ENCODE assay signal across 9 cellular contexts in genomic region chr11:43567396-43567975, GRCh38.
DNase-seq lines count a peak whose midpoint lies in the region; ATAC-seq, FAIRE-seq and TF ChIP-seq lines count a peak whose summit lies in the region.
"Had no signal": no experiment of that assay in that cellular context is flagged by ENCODE, and none has a peak within 500 bp of the region (broad histone marks: within the 10 kb centered on the region; RNA-seq: fewer than 3 reads in every experiment).

No MANE protein-coding gene starts in this region.

- no peak overlapping the region for H2BK15ac ChIP-seq in IMR-90 (ENCODE audit: low read depth, low read length)

- TF ChIP-seq RAD21 in IMR-90 (IDR thresholded peaks at IDR 0.05; ENCODE audit: low read length): peak; percentile 42

- intact Hi-C loops in IMR-90 (cut with micrococcal nuclease): no loop called here
- intact Hi-C loops in endothelial cell of umbilical vein (cut with micrococcal nuclease): no loop called here

- no peak overlapping the region for H2BK20ac ChIP-seq in IMR-90 (ENCODE audit: low read depth, low read length)

- no peak for TF ChIP-seq POLR2A in IMR-90 (IDR thresholded peaks at IDR 0.05; ENCODE audit: low read depth, low read length)
- no peak for TF ChIP-seq POLR2A in endothelial cell of umbilical vein (IDR thresholded peaks at IDR 0.05; ENCODE audit: low read depth, low read length)

- H3K9ac ChIP-seq in IMR-90 (ENCODE audit: low read depth, low read length): no peak overlapping the region
- H3K9ac ChIP-seq in endothelial cell of umbilical vein (replicated peaks; ENCODE audit: extremely low read depth, insufficient read depth, low read length): no peak overlapping the region

- in situ Hi-C loops in IMR-90 (cut with MboI; ENCODE audit: low sequenced_read_pairs): no loop called here

- no peak overlapping the region for H3K14ac ChIP-seq in IMR-90 (replicated peaks; ENCODE audit: low read depth, low read length)

- peaks cover 21% of the 10 kb centered on the region for H3K27me3 ChIP-seq in IMR-90 (ENCODE audit: control insufficient read depth, insufficient read depth, low read length)
- H3K27me3 ChIP-seq in endothelial cell of umbilical vein (ENCODE audit: control insufficient read depth in 2 of 2, insufficient read depth in 2 of 2, low read length in 2 of 2): peaks cover 18 to 19% of the 10 kb centered on the region in 2 experiments
- H3K27me3 ChIP-seq in osteoblast (ENCODE audit: insufficient read depth, low read length): peaks cover 50% of the 10 kb centered on the region

- no peak overlapping the region for H3K4me2 ChIP-seq in IMR-90 (ENCODE audit: low read depth, low read length)
- no peak overlapping the region for H3K4me2 ChIP-seq in endothelial cell of umbilical vein (ENCODE audit: insufficient read depth, low read length)
- no peak overlapping the region for H3K4me2 ChIP-seq in osteoblast (ENCODE audit: insufficient read depth, low read length)

- no peak overlapping the region for H3K56ac ChIP-seq in IMR-90 (ENCODE audit: extremely low read depth, insufficient read depth, low read length)

- H3K9me3 ChIP-seq in IMR-90 (ENCODE audit: control insufficient read depth, insufficient read depth, low read length) (no peaks in the 10 kb centered on the region), endothelial cell of umbilical vein (replicated peaks; ENCODE audit: control insufficient read depth, insufficient read depth, low read length) (no peaks in the 10 kb centered on the region), osteoblast (ENCODE audit: low read depth, low read length) (no peaks in the 10 kb centered on the region)

- no peak overlapping the region for H2AK5ac ChIP-seq in IMR-90 (ENCODE audit: low read depth, low read length)

- H3K27ac ChIP-seq in IMR-90 (ENCODE audit: insufficient read depth, low read length) (no peak overlapping the region), endothelial cell of umbilical vein (ENCODE audit: insufficient read depth, low read depth, low read length) (no peak overlapping the region), osteoblast (ENCODE audit: low read depth, low read length) (no peak overlapping the region)

- TF ChIP-seq CTCF in IMR-90 (conservative IDR thresholded peaks at IDR 0.05; ENCODE audit: low read depth, low read length): peak; percentile 64
- peak; percentile 58 to 77 for TF ChIP-seq CTCF in endothelial cell of umbilical vein (IDR thresholded peaks at IDR 0.05; ENCODE audit: extremely low read depth in 1 of 2, insufficient read depth in 1 of 2, low read depth in 1 of 2, low read length in 2 of 2)
- peak; percentile 85 for TF ChIP-seq CTCF in osteoblast (IDR thresholded peaks at IDR 0.05; ENCODE audit: extremely low read depth, low read depth, low read length)

- H3K79me1 ChIP-seq in IMR-90 (ENCODE audit: low read depth in 1 of 2, low read length in 2 of 2): no peaks in the 10 kb centered on the region

- WGBS in IMR-90 (ENCODE audit: extremely low coverage in 2 of 2, insufficient read length in 1 of 2), 2 experiments: no CpG with 5 or more reads among the region's 5 CpGs

- H2BK5ac ChIP-seq in IMR-90 (ENCODE audit: low read depth, low read length, poor library complexity, severe bottlenecking): no peak overlapping the region

- H3K9me1 ChIP-seq in IMR-90 (ENCODE audit: insufficient read depth, low read length): no peaks in the 10 kb centered on the region
- H3K9me1 ChIP-seq in endothelial cell of umbilical vein (replicated peaks; ENCODE audit: control insufficient read depth, extremely low read depth, insufficient read depth, low read length): no peaks in the 10 kb centered on the region

- H3K4ac ChIP-seq in IMR-90 (ENCODE audit: low read depth, low read length): no peak overlapping the region

- dilution Hi-C loops in IMR-90 (cut with HindIII; ENCODE audit: low sequenced_read_pairs, unreplicated experiment): no loop called here
- dilution Hi-C loops in endothelial cell of umbilical vein (cut with MboI; ENCODE audit: extremely low pct_ligation_motif_present, low sequenced_read_pairs): no loop called here

- peak; percentile 74 for DNase-seq in AG08395 (ENCODE audit: low spot score)
- DNase-seq in IMR-90: peak; percentile 56
- DNase-seq in OCI-M2 (lab: John Stamatoyannopoulos, UW; ENCODE audit: unreplicated experiment): peak; percentile 8
- DNase-seq in endothelial cell of umbilical vein (ENCODE audit: low read depth, low spot score): peak; percentile 49
- peak; percentile 92 for DNase-seq in osteoblast (ENCODE audit: insufficient read length, low spot score, missing footprints)

- H3K79me2 ChIP-seq in endothelial cell of umbilical vein (ENCODE audit: control insufficient read depth, insufficient read depth, low read length) (no peaks in the 10 kb centered on the region), osteoblast (ENCODE audit: insufficient read depth, low read length) (no peaks in the 10 kb centered on the region)

- peak; percentile 91 for FAIRE-seq in endothelial cell of umbilical vein (lab: Jason Lieb, UNC)
- FAIRE-seq: colon had no signal

- H4K20me1 ChIP-seq in IMR-90 (ENCODE audit: insufficient read depth, low read length): no peaks in the 10 kb centered on the region
- no peaks in the 10 kb centered on the region for H4K20me1 ChIP-seq in endothelial cell of umbilical vein (replicated peaks; ENCODE audit: control insufficient read depth, extremely low read depth, insufficient read depth, low read length)
- H4K20me1 ChIP-seq in osteoblast (ENCODE audit: insufficient read depth, low read length): no peaks in the 10 kb centered on the region

- no peak overlapping the region for H2AK9ac ChIP-seq in IMR-90 (replicated peaks; ENCODE audit: low read depth, low read length, poor library complexity)

- H4K8ac ChIP-seq in IMR-90 (ENCODE audit: low read depth in 2 of 2, low read length in 2 of 2): no peak overlapping the region

- no peak overlapping the region for H3K18ac ChIP-seq in IMR-90 (ENCODE audit: low read depth, low read length)

- H2AFZ ChIP-seq in IMR-90 (replicated peaks; ENCODE audit: low read length, poor library complexity) (no peak overlapping the region), endothelial cell of umbilical vein (ENCODE audit: low read depth, low read length) (no peak overlapping the region), osteoblast (ENCODE audit: low read length) (no peak overlapping the region)

- H3K23ac ChIP-seq in IMR-90 (ENCODE audit: low read depth, low read length): no peak overlapping the region

- CTCF ChIA-PET in IMR-90 (lab: Yijun Ruan, JAX) (interaction anchor here (0.6 to 1.4 kb wide), 5 partner anchors 8 to 285 kb away, joined by 3 to 6 read pairs (median 4); no protein-coding TSS in a partner anchor), endothelial cell of umbilical vein (lab: Charles Lee) (interaction anchor here (0.6 to 3.8 kb wide), 29 partner anchors 10 to 299 kb away, joined by 3 to 39 read pairs (median 4); no protein-coding TSS in a partner anchor)

- H4K91ac ChIP-seq in IMR-90 (ENCODE audit: insufficient read depth, low read depth, low read length): no peak overlapping the region

- H2BK120ac ChIP-seq in IMR-90 (ENCODE audit: low read depth, low read length): no peak overlapping the region

- H3K4me1 ChIP-seq in IMR-90 (ENCODE audit: control insufficient read depth, insufficient read depth, low read length) (no peaks in the 10 kb centered on the region), endothelial cell of umbilical vein (ENCODE audit: control insufficient read depth, extremely low read depth, insufficient read depth, low read length) (no peaks in the 10 kb centered on the region), osteoblast (ENCODE audit: insufficient read depth, low read length) (no peaks in the 10 kb centered on the region)

- BruUV-seq in IMR-90 (replicated peaks; lab: Mats Ljungman, UMichigan) (no TSS peak), endothelial cell of umbilical vein (replicated peaks; lab: Mats Ljungman, UMichigan) (no TSS peak)

- POLR2A ChIA-PET in IMR-90 (lab: Charles Lee; ENCODE audit: unreplicated experiment) (no interaction called here), endothelial cell of umbilical vein (lab: Charles Lee) (interaction anchor here (0.6 kb wide), 1 partner anchor 307 kb away, joined by 3 read pairs; no protein-coding TSS in a partner anchor)

- H3K36me3 ChIP-seq in IMR-90 (ENCODE audit: control insufficient read depth, insufficient read depth, low read length) (no peaks in the 10 kb centered on the region), endothelial cell of umbilical vein (ENCODE audit: control insufficient read depth in 2 of 2, extremely low read depth in 1 of 2, insufficient read depth in 2 of 2, low read length in 2 of 2) (no peaks in the 10 kb centered on the region), osteoblast (ENCODE audit: insufficient read depth, low read length) (no peaks in the 10 kb centered on the region)

- H3K4me3 ChIP-seq in IMR-90 (ENCODE audit: insufficient read depth, low read depth, low read length) (no peak overlapping the region), endothelial cell of umbilical vein (replicated peaks in 1 of 3; ENCODE audit: insufficient read depth in 1 of 3, low read depth in 1 of 3, low read length in 3 of 3) (no peak overlapping the region), osteoblast (ENCODE audit: insufficient read depth, low read length) (no peak overlapping the region)

- ATAC-seq in GM18502 (IDR thresholded peaks at IDR 0.05; ENCODE audit: poor library complexity, unreplicated experiment) (peak; percentile 85), IMR-90 (ENCODE audit: low read depth) (peak; percentile 87), HG02678 (IDR thresholded peaks at IDR 0.05; ENCODE audit: unreplicated experiment) (no peak), GM21737 (IDR thresholded peaks at IDR 0.05; ENCODE audit: unreplicated experiment) (no peak)

- no peak overlapping the region for H4K5ac ChIP-seq in IMR-90 (ENCODE audit: low read depth, low read length)

TF ChIP-seq in endothelial cell of umbilical vein, 7 proteins besides CTCF, POLR2A, EP300 and RAD21:
- TF ChIP-seq JUN (IDR thresholded peaks at IDR 0.05; ENCODE audit: borderline replicate concordance, insufficient read depth, insufficient read length, low read depth) (no peak), GATA2 (IDR thresholded peaks at IDR 0.05; ENCODE audit: insufficient read depth, insufficient read length, low read depth, low read length) (no peak), MYC (IDR thresholded peaks at IDR 0.05; ENCODE audit: low read depth, low read length) (no peak), EZH2 (IDR thresholded peaks at IDR 0.05; ENCODE audit: borderline replicate concordance, low read depth, low read length, severe bottlenecking) (no peak), POLR2AphosphoS5 (IDR thresholded peaks at IDR 0.05; ENCODE audit: insufficient read depth, low read depth, low read length) (no peak)

Comparison
In these comparisons a context has a peak if more than half of its experiments do, and no peak if none do; other contexts are left out.
1. DNase-seq: peak in every context shown above with its lines; median percentile 92 in osteoblast; 74 in AG08395; 56 in IMR-90; 49 in endothelial cell of umbilical vein; 8 in OCI-M2.
2. ATAC-seq: peak in GM18502 (single experiment) and IMR-90 (single experiment); none in HG02678 (single experiment) and GM21737 (single experiment).
3. Peak in every context shown above with its lines, with median percentiles within 50 percentile points of each other: CTCF ChIP-seq.